28 cellular contexts compared by ENCODE assay signal in genomic region chr18:78837766-78838165, GRCh38.
"Had no signal": no experiment of that assay in that cellular context is flagged by ENCODE, and none has a peak within 500 bp of the region (broad histone marks: within the 10 kb centered on the region; RNA-seq: fewer than 3 reads in every experiment).

No MANE protein-coding gene starts in this region.

- H3K36me3 ChIP-seq: colonic mucosa, esophagus muscularis mucosa, esophagus squamous epithelium, gastrocnemius medialis, gastroesophageal sphincter, heart left ventricle, heart right ventricle had no signal

- H3K27ac Mint-ChIP-seq: dendritic cell treated with granulocyte-macrophage colony-stimulating factor and Interleukin-4, amounts not matched to agents 40 ng/mL and 50 ng/mL, for 4 days; effector memory CD8-positive, alpha-beta T cell; endodermal cell had no signal

- H3K27me3 ChIP-seq: colonic mucosa, esophagus squamous epithelium, foreskin keratinocyte, gastrocnemius medialis had no signal

- DNase-seq: colonic mucosa; cortex of kidney; dermis blood vessel endothelial cell; dorsolateral prefrontal cortex; effector CD4-positive, alpha-beta T cell; effector CD8-positive, alpha-beta T cell; effector memory CD4-positive, alpha-beta T cell; effector memory CD8-positive, alpha-beta T cell; endodermal cell; erythroblast; esophagus squamous epithelium; foreskin fibroblast; foreskin keratinocyte; foreskin melanocyte; gastrocnemius medialis; glutamatergic neuron; head of caudate nucleus; heart left ventricle; heart right ventricle had no signal

- H3K4me1 Mint-ChIP-seq: endodermal cell had no signal

- H3K4me1 ChIP-seq: colonic mucosa, esophagus muscularis mucosa, esophagus squamous epithelium, foreskin keratinocyte, gastrocnemius medialis, gastroesophageal sphincter, heart left ventricle, heart right ventricle had no signal

- H3K27ac ChIP-seq: colonic mucosa, coronary artery, dorsolateral prefrontal cortex, epithelial cell of prostate, esophagus muscularis mucosa, esophagus squamous epithelium, foreskin keratinocyte, gastrocnemius medialis, gastroesophageal sphincter, heart left ventricle, heart right ventricle had no signal

- FAIRE-seq: colon, endometrium, endothelial cell of umbilical vein, frontal cortex had no signal

- H3K4me3 Mint-ChIP-seq: dendritic cell treated with granulocyte-macrophage colony-stimulating factor and Interleukin-4, amounts not matched to agents 40 ng/mL and 50 ng/mL, for 4 days; effector memory CD8-positive, alpha-beta T cell; endodermal cell had no signal

- H3K9me3 Mint-ChIP-seq: effector memory CD8-positive, alpha-beta T cell; endodermal cell had no signal

- H3K4me3 ChIP-seq: colonic mucosa, coronary artery, dorsolateral prefrontal cortex, esophagus muscularis mucosa, esophagus squamous epithelium, gastrocnemius medialis, gastroesophageal sphincter, heart left ventricle, heart right ventricle had no signal

- H3K9me3 ChIP-seq: colonic mucosa, esophagus muscularis mucosa, esophagus squamous epithelium, gastrocnemius medialis, gastroesophageal sphincter had no signal
